8 cellular contexts compared by ENCODE assay signal in genomic region chr19:49451430-49452181, GRCh38. TPM values are rescaled to one million over a fixed set of nuclear protein-coding genes. Genes with fewer than 3 reads are reported as not detected.
DNase-seq lines count a peak whose midpoint lies in the region; ATAC-seq and TF ChIP-seq lines count a peak whose summit lies in the region.

TSS of gene PIH1D1 (minus strand) at chr19:49451814. CDS start at chr19:49451574, 240 bp downstream.

- no peaks in the 10 kb centered on the region for H3K9me3 Mint-ChIP-seq in activated naive CD8-positive, alpha-beta T cell (ENCODE audit: low read depth)

- no peaks in the 10 kb centered on the region for H3K9me3 ChIP-seq in testis

- H3K27ac Mint-ChIP-seq in activated naive CD8-positive, alpha-beta T cell, result peak within 1 kb of the TSS; percentile 100

- H3K27me3 ChIP-seq in testis, result no peaks in the 10 kb centered on the region

- H3K36me3 ChIP-seq in testis (ENCODE audit: low read depth, missing control alignments), result no peaks in the 10 kb centered on the region

- ATAC-seq in HG02571 (IDR thresholded peaks at IDR 0.05; ENCODE audit: unreplicated experiment) (peak; percentile 55), SK-N-SH treated with all-trans-retinoic acid at 6 μM for 48 hours (peak; percentile 84), omental fat pad (ENCODE audit: low FRiP score) (peak; percentile 85)

- 2 to 8% methylated on average over 40 to 42 of the region's 42 CpGs for WGBS in testis, 2 donors

- peak within 1 kb of the TSS; percentile 94 to 96 for H3K27ac ChIP-seq in testis

- no peak for TF ChIP-seq POLR2A in testis (IDR thresholded peaks at IDR 0.05)

- H3K4me3 ChIP-seq in testis, result peak within 1 kb of the TSS; percentile 56 to 83

- H3K4me1 ChIP-seq in testis, result peaks cover 4% of the 10 kb centered on the region

- H3K4me3 Mint-ChIP-seq in activated naive CD8-positive, alpha-beta T cell, result peak within 1 kb of the TSS; percentile 100

- intact Hi-C loops in testis (cut with DNase I; ENCODE audit: low total_unique reads), result no loop called here

- no peaks in the 10 kb centered on the region for H3K27me3 Mint-ChIP-seq in activated naive CD8-positive, alpha-beta T cell

- peaks cover 48% of the 10 kb centered on the region for H3K4me1 Mint-ChIP-seq in activated naive CD8-positive, alpha-beta T cell (ENCODE audit: low read depth)

- DNase-seq in GM04504 (ENCODE audit: low read depth), result peak; percentile 99
- DNase-seq in NCI-H1092 (lab: John Stamatoyannopoulos, UW), result peak; percentile 98
- DNase-seq in glomerular visceral epithelial cell (ENCODE audit: extremely low spot score), result peak; percentile 99
- DNase-seq in omental fat pad (ENCODE audit: low spot score), result peak; percentile 95
- DNase-seq in testis, result peak; percentile 100

- no peak for TF ChIP-seq CTCF in omental fat pad (IDR thresholded peaks at IDR 0.05)
- peak in 1 of 3 experiments; percentile 10 for TF ChIP-seq CTCF in testis (IDR thresholded peaks at IDR 0.05)

- H3K36me3 Mint-ChIP-seq in activated naive CD8-positive, alpha-beta T cell, result peaks cover 6% of the 10 kb centered on the region

TF ChIP-seq in SK-N-SH treated with all-trans-retinoic acid at 6 μM for 48 hours, 23 proteins besides CTCF, POLR2A, EP300 and RAD21:
- no peak for TF ChIP-seq POU6F1 (CRISPR knock-in tag; IDR thresholded peaks at IDR 0.05; ENCODE audit: borderline replicate concordance, low read depth)
- no peak for TF ChIP-seq PATZ1 (CRISPR knock-in tag; IDR thresholded peaks at IDR 0.05; ENCODE audit: borderline replicate concordance)
- no peak for TF ChIP-seq TOX (CRISPR knock-in tag; IDR thresholded peaks at IDR 0.05; ENCODE audit: borderline replicate concordance)
- no peak for TF ChIP-seq OSR1 (CRISPR knock-in tag; IDR thresholded peaks at IDR 0.05)
- no peak for TF ChIP-seq ZNF565 (CRISPR knock-in tag; conservative IDR thresholded peaks at IDR 0.05; ENCODE audit: low read depth)
- no peak for TF ChIP-seq ZFP30 (CRISPR knock-in tag; IDR thresholded peaks at IDR 0.05)
- no peak for TF ChIP-seq ESRRG (CRISPR knock-in tag; IDR thresholded peaks at IDR 0.05)
- no peak for TF ChIP-seq CREB5 (CRISPR knock-in tag; IDR thresholded peaks at IDR 0.05; ENCODE audit: low read depth)
- TF ChIP-seq RARB (CRISPR knock-in tag; IDR thresholded peaks at IDR 0.05), result no peak

RNA-seq across cellular contexts. Expression of gene PIH1D1, which starts in this region (rescaled TPM):
- total RNA-seq in omental fat pad (10 to 100 TPM; 52.7 to 87.4 (median 75.7) TPM), testis (10 to 100 TPM; 45.9 to 49.6 TPM)
- polyA plus RNA-seq in testis (ENCODE audit: insufficient read depth, low read depth, low replicate concordance), result 55.3 TPM

Comparison
In these comparisons a context has a peak if more than half of its experiments do, and no peak if none do; other contexts are left out.
1. Peak in every context shown above with its lines: DNase-seq, ATAC-seq, H3K4me3 ChIP-seq and H3K27ac ChIP-seq.